10 cellular contexts compared by ENCODE assay signal in genomic region chr19:17829855-17830566, GRCh38. TPM values are rescaled to one million over a fixed set of nuclear protein-coding genes. Genes with fewer than 3 reads are reported as not detected.
DNase-seq lines count a peak whose midpoint lies in the region; ATAC-seq and TF ChIP-seq lines count a peak whose summit lies in the region.
"Had no signal": no experiment of that assay in that cellular context is flagged by ENCODE, and none has a peak within 500 bp of the region (broad histone marks: within the 10 kb centered on the region; RNA-seq: fewer than 3 reads in every experiment).

No MANE protein-coding gene starts in this region.

- no peak overlapping the region for H3K27ac ChIP-seq in Karpas-422 (ENCODE audit: low read length)
- H3K27ac ChIP-seq: upper lobe of left lung had no signal

- no peaks in the 10 kb centered on the region for H3K36me3 ChIP-seq in Karpas-422 (ENCODE audit: insufficient read depth, low read length)

- no peak for ATAC-seq in HG02763 (IDR thresholded peaks at IDR 0.05; ENCODE audit: unreplicated experiment)
- no peak for ATAC-seq in HG02973 (IDR thresholded peaks at IDR 0.05; ENCODE audit: unreplicated experiment)
- no peak for ATAC-seq in GM19455 (IDR thresholded peaks at IDR 0.05; ENCODE audit: unreplicated experiment)

- H3K27me3 ChIP-seq in Karpas-422 (ENCODE audit: low read length) = no peaks in the 10 kb centered on the region
- H3K27me3 ChIP-seq: upper lobe of left lung had no signal

- H3K9me2 ChIP-seq in Karpas-422 (replicated peaks; ENCODE audit: insufficient read depth, low read length) = no peaks in the 10 kb centered on the region

- no peaks in the 10 kb centered on the region for H3K4me1 ChIP-seq in Karpas-422 (ENCODE audit: low read length)

- no peak overlapping the region for H3K4me2 ChIP-seq in Karpas-422 (ENCODE audit: low read depth, low read length, poor library complexity, severe bottlenecking)

- no peak overlapping the region for H3K9ac ChIP-seq in Karpas-422 (ENCODE audit: low read length)

- peak overlapping the region; percentile 18 for H3K4me3 ChIP-seq in astrocyte of the cerebellum (ENCODE audit: low read depth, low read length)
- no peak overlapping the region for H3K4me3 ChIP-seq in Karpas-422 (ENCODE audit: low read length)

- H4K20me1 ChIP-seq in Karpas-422 (ENCODE audit: insufficient read depth, low read depth, low read length) = no peaks in the 10 kb centered on the region

- no peak for TF ChIP-seq CTCF in astrocyte of the cerebellum (IDR thresholded peaks at IDR 0.05; ENCODE audit: low read depth, low read length, missing control alignments)

- no peaks in the 10 kb centered on the region for H3K9me3 ChIP-seq in Karpas-422 (ENCODE audit: low read length)
- H3K9me3 ChIP-seq: upper lobe of left lung had no signal

- peak; percentile 67 for DNase-seq in AG20443 (ENCODE audit: low spot score)
- peak; percentile 79 for DNase-seq in LoVo (ENCODE audit: low spot score)
- DNase-seq in astrocyte of the cerebellum (ENCODE audit: low read depth) = no peak
- DNase-seq in left kidney (ENCODE audit: low read depth, low spot score) = peak; percentile 83
- no peak for DNase-seq in Karpas-422

- no peaks in the 10 kb centered on the region for H3K79me2 ChIP-seq in Karpas-422 (ENCODE audit: low read length)

- H2AFZ ChIP-seq in Karpas-422 (ENCODE audit: low read length) = no peak overlapping the region

- in situ Hi-C loops in astrocyte of the cerebellum (cut with HindIII; ENCODE audit: low sequenced_read_pairs) = loop anchor here (10.0 kb wide), 1 partner anchor 115 kb away; the partner anchor contains the start of gene MAP1S

RNA-seq across cellular contexts. Expression of gene INSL3, which starts 8.7 kb away (rescaled TPM):
- total RNA-seq in Karpas-422 (2014; rRNA removed; shearing (Covaris generic); ENCODE audit: low replicate concordance) = not detected in 2 replicates
- total RNA-seq: liver had no signal

RNA-seq across cellular contexts. Expression of gene JAK3, which starts 17.8 kb away (rescaled TPM):
- total RNA-seq in Karpas-422 (2014; rRNA removed; shearing (Covaris generic); ENCODE audit: low replicate concordance) = 5.7 and 9.5 TPM in 2 replicates

RNA-seq across cellular contexts. Expression of gene RPL18A, which starts 29.7 kb away (rescaled TPM):
- total RNA-seq in Karpas-422 (2014; rRNA removed; shearing (Covaris generic); ENCODE audit: low replicate concordance) = 1,678 and 2,364 TPM in 2 replicates

RNA-seq across cellular contexts. Expression of gene B3GNT3, which starts 35.1 kb away (rescaled TPM):
- not detected in 2 replicates for total RNA-seq in Karpas-422 (2014; rRNA removed; shearing (Covaris generic); ENCODE audit: low replicate concordance)

RNA-seq across cellular contexts. Expression of gene SLC5A5, which starts 41.7 kb away (rescaled TPM):
- not detected in 2 replicates for total RNA-seq in Karpas-422 (2014; rRNA removed; shearing (Covaris generic); ENCODE audit: low replicate concordance)

Comparison
In these comparisons a context has a peak if more than half of its experiments do, and no peak if none do; other contexts are left out.
1. DNase-seq: peak in AG20443 (single experiment), LoVo (single experiment) and left kidney (single experiment); none in astrocyte of the cerebellum (single experiment) and Karpas-422 (single experiment).